Comparison of ENCODE assay signal across 15 cellular contexts in the genomic region with DNA sequence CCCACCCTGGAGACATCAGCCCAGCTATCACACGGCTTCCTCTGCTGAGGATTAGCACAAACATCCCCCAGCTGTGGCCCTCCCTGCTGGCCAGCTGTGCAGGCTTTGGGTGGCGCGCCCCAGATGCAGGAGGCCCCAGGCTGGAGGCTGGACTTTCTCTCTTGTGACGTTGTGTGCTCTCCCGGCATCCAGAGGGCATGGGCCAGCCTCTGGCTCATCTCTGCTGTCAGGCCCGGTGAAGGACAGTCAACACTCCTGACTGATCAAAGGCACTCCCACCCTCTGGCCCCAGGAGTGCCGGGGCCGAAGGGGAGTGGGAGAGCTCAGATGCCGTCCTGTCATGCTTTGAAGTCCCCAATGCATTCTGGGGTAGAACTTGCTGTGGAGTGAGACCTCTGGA. TPM values are rescaled to one million over a fixed set of nuclear protein-coding genes. Genes with fewer than 3 reads are reported as not detected.
DNase-seq lines count a peak whose midpoint lies in the region; ATAC-seq and TF ChIP-seq lines count a peak whose summit lies in the region.
"Had no signal": no experiment of that assay in that cellular context is flagged by ENCODE, and none has a peak within 500 bp of the region (broad histone marks: within the 10 kb centered on the region; RNA-seq: fewer than 3 reads in every experiment).

No MANE protein-coding gene starts in this region.

- H3K27me3 Mint-ChIP-seq in neural crest cell (ENCODE audit: low read depth) = no peaks in the 10 kb centered on the region
- H3K27me3 Mint-ChIP-seq in effector memory CD8-positive, alpha-beta T cell = no peaks in the 10 kb centered on the region

- peak; percentile 93 for DNase-seq in ELF-1 (ENCODE audit: low read depth, low spot score)
- DNase-seq in SJCRH30 = peak; percentile 28 to 40
- peak; percentile 61 for DNase-seq in islet precursor cell
- DNase-seq in neural crest cell (ENCODE audit: low read depth, low spot score) = no peak
- no peak for DNase-seq in A673 (ENCODE audit: low spot score)
- DNase-seq in central memory CD4-positive, alpha-beta T cell = no peak
- DNase-seq in effector memory CD8-positive, alpha-beta T cell = no peak
- DNase-seq: CD8-positive, alpha-beta memory T cell; DND-41; GF-D8; HCEC 1CT; HFFc6 had no signal

- H3K27ac Mint-ChIP-seq in neural crest cell (ENCODE audit: unreplicated experiment) = peak overlapping the region; percentile 27
- no peak overlapping the region for H3K27ac Mint-ChIP-seq in effector memory CD8-positive, alpha-beta T cell
- H3K27ac Mint-ChIP-seq: HFFc6 had no signal

- no peak overlapping the region for H3K27ac ChIP-seq in SJCRH30
- H3K27ac ChIP-seq in A673 (ENCODE audit: low read depth, low read length, poor library complexity, severe bottlenecking) = no peak overlapping the region
- H3K27ac ChIP-seq: A549, BLaER1 had no signal

- H3K4me3 ChIP-seq in SJCRH30 (no peak overlapping the region), A673 (ENCODE audit: low read depth, low read length, poor library complexity, severe bottlenecking) (no peak overlapping the region)
- H3K4me3 ChIP-seq: A549, BLaER1 had no signal

- H3K36me3 ChIP-seq in SJCRH30 (no peaks in the 10 kb centered on the region), A673 (ENCODE audit: insufficient read depth, low read length, poor library complexity, severe bottlenecking) (no peaks in the 10 kb centered on the region)
- H3K36me3 ChIP-seq: BLaER1 had no signal

- no TSS peak for BruUV-seq in A673 (replicated peaks; lab: Mats Ljungman, UMichigan)

- intact Hi-C loops in A673 (cut with micrococcal nuclease; ENCODE audit: unreplicated experiment) = no loop called here

- H3K4me1 Mint-ChIP-seq in neural crest cell = peaks cover 20% of the 10 kb centered on the region
- no peaks in the 10 kb centered on the region for H3K4me1 Mint-ChIP-seq in effector memory CD8-positive, alpha-beta T cell (ENCODE audit: low read depth in 2 of 2)
- H3K4me1 Mint-ChIP-seq: CD8-positive, alpha-beta memory T cell had no signal

- TF ChIP-seq CTCF in neural crest cell (conservative IDR thresholded peaks at IDR 0.05) (no peak), A673 (conservative IDR thresholded peaks at IDR 0.05; ENCODE audit: low read depth, low read length) (no peak)

- H3K9me3 ChIP-seq in SJCRH30 (replicated peaks) = no peaks in the 10 kb centered on the region
- no peaks in the 10 kb centered on the region for H3K9me3 ChIP-seq in A673 (ENCODE audit: low read depth, low read length, poor library complexity, severe bottlenecking)
- H3K9me3 ChIP-seq: A549, BLaER1, Caco-2 had no signal

- H3K4me3 Mint-ChIP-seq in neural crest cell = no peak overlapping the region
- no peak overlapping the region for H3K4me3 Mint-ChIP-seq in effector memory CD8-positive, alpha-beta T cell
- H3K4me3 Mint-ChIP-seq: CD8-positive, alpha-beta memory T cell; HFFc6 had no signal

- no peak for ATAC-seq in effector memory CD8-positive, alpha-beta T cell (replicated peaks)
- ATAC-seq: A549 had no signal

- H3K36me3 Mint-ChIP-seq in neural crest cell (ENCODE audit: low read depth) = no peaks in the 10 kb centered on the region
- no peaks in the 10 kb centered on the region for H3K36me3 Mint-ChIP-seq in effector memory CD8-positive, alpha-beta T cell (ENCODE audit: insufficient read depth)
- H3K36me3 Mint-ChIP-seq: CD8-positive, alpha-beta memory T cell had no signal

- H3K4me1 ChIP-seq in SJCRH30 (no peaks in the 10 kb centered on the region), A673 (ENCODE audit: insufficient read depth, low read length, poor library complexity, severe bottlenecking) (no peaks in the 10 kb centered on the region)
- H3K4me1 ChIP-seq: A549, BLaER1, Caco-2 had no signal

- no peaks in the 10 kb centered on the region for H3K27me3 ChIP-seq in SJCRH30
- H3K27me3 ChIP-seq in A673 (replicated peaks; ENCODE audit: insufficient read depth, low read depth, low read length, poor library complexity) = no peaks in the 10 kb centered on the region

- CTCF ChIA-PET in A673 (lab: Charles Lee) = no interaction called here

- POLR2A ChIA-PET in A673 (lab: Charles Lee; ENCODE audit: low non-redundant PET) = no interaction called here

- H3K9me3 Mint-ChIP-seq in neural crest cell = no peaks in the 10 kb centered on the region
- H3K9me3 Mint-ChIP-seq in effector memory CD8-positive, alpha-beta T cell = no peaks in the 10 kb centered on the region
- H3K9me3 Mint-ChIP-seq: CD8-positive, alpha-beta memory T cell; HFFc6 had no signal

RNA-seq across cellular contexts. Expression of a gene that starts 29.9 kb away (rescaled TPM):
- 43.6 and 49.3 TPM in 2 replicates for total RNA-seq in SJCRH30 (2014; rRNA removed; shearing (Covaris generic))
- total RNA-seq in neural crest cell (53.3 and 59.5 TPM in 2 replicates), A673 (2021) (36.0 and 40.1 TPM in 2 replicates)

Comparison
In these comparisons a context has a peak if more than half of its experiments do, and no peak if none do; other contexts are left out.
1. DNase-seq: peak in ELF-1 (single experiment), SJCRH30 (2 of 2) and islet precursor cell (single experiment); none in neural crest cell (single experiment), A673 (single experiment), central memory CD4-positive, alpha-beta T cell (single experiment) and effector memory CD8-positive, alpha-beta T cell (0 of 3).